23 cellular contexts compared by ENCODE assay signal in genomic region chr13:42600943-42601342, GRCh38. TPM values are rescaled to one million over a fixed set of nuclear protein-coding genes. Genes with fewer than 3 reads are reported as not detected.
DNase-seq lines count a peak whose midpoint lies in the region; TF ChIP-seq lines count a peak whose summit lies in the region.
"Had no signal": no experiment of that assay in that cellular context is flagged by ENCODE, and none has a peak within 500 bp of the region (broad histone marks: within the 10 kb centered on the region; RNA-seq: fewer than 3 reads in every experiment).

No MANE protein-coding gene starts in this region.

- peak overlapping the region; percentile 44 for H3K27ac ChIP-seq in SJSA1
- no peak overlapping the region for H3K27ac ChIP-seq in left ventricle myocardium inferior (replicated peaks)
- H3K27ac ChIP-seq: heart left ventricle, Peyer's patch had no signal

- H3K27me3 ChIP-seq in SJSA1 (replicated peaks) (no peaks in the 10 kb centered on the region), left ventricle myocardium inferior (ENCODE audit: low read depth) (peaks cover 22% of the 10 kb centered on the region)
- H3K27me3 ChIP-seq: Peyer's patch had no signal

- no peaks in the 10 kb centered on the region for H3K9me3 Mint-ChIP-seq in activated naive CD4-positive, alpha-beta T cell treated with anti-CD3 and anti-CD28 coated beads, Interleukin-2, amount 50 U/mL, for 24 hours
- H3K9me3 Mint-ChIP-seq: activated B cell treated with CpG ODN at 0.5 μM for 24 hours; activated naive CD4-positive, alpha-beta T cell treated with anti-CD3 and anti-CD28 coated beads, Interleukin-2, amount 10 ng/mL, durations not matched to agents 7 days and 5 days; brain; CD8-positive, alpha-beta T cell; type B pancreatic cell had no signal

- peak overlapping the region; percentile 73 for H3K27ac Mint-ChIP-seq in activated naive CD4-positive, alpha-beta T cell treated with anti-CD3 and anti-CD28 coated beads, Interleukin-2, amount 50 U/mL, for 24 hours
- H3K27ac Mint-ChIP-seq: activated B cell treated with CpG ODN at 0.5 μM for 24 hours; activated naive CD4-positive, alpha-beta T cell treated with anti-CD3 and anti-CD28 coated beads, Interleukin-2, amount 10 ng/mL, durations not matched to agents 7 days and 5 days; CD8-positive, alpha-beta T cell; type B pancreatic cell had no signal

- no peaks in the 10 kb centered on the region for H3K36me3 ChIP-seq in SJSA1
- H3K36me3 ChIP-seq in left ventricle myocardium inferior: no peaks in the 10 kb centered on the region
- H3K36me3 ChIP-seq: HAP-1, heart left ventricle, Peyer's patch had no signal

- no peak for DNase-seq in activated naive CD4-positive, alpha-beta T cell treated with anti-CD3 and anti-CD28 coated beads, Interleukin-2, amount 50 U/mL, for 16 hours
- DNase-seq in SJSA1 (ENCODE audit: low read depth in 1 of 2, low spot score in 2 of 2) (peak in 1 of 2 experiments; percentile 10), fibroblast of mammary gland (ENCODE audit: low read depth) (peak; percentile 35), left ventricle myocardium inferior (no peak), NCI-H1048 (lab: John Stamatoyannopoulos, UW) (no peak)
- DNase-seq in activated effector memory CD4-positive, alpha-beta T cell treated with anti-CD3 and anti-CD28 coated beads, Interleukin-2, amount 50 U/mL, for 16 hours: no peak
- DNase-seq: activated B cell treated with CpG ODN at 0.5 μM for 24 hours; activated naive CD4-positive, alpha-beta T cell treated with anti-CD3 and anti-CD28 coated beads, Interleukin-2, amount 10 ng/mL, durations not matched to agents 7 days and 5 days; CD8-positive, alpha-beta T cell; heart left ventricle; KBM-7; left ventricle myocardium superior; MV-4-11; NCI-H2029; NCI-H446; Peyer's patch; stimulated activated CD4-positive, alpha-beta T cell treated with anti-CD3 and anti-CD28 coated beads, Interleukin-1b, Interleukin-23, amount 100 ng/mL, for 48 hours; stimulated activated naive CD4-positive, alpha-beta T cell treated with Interleukin-2 at 50 U/mL for 16 hours; T-helper 9 cell had no signal

- H3K9me3 ChIP-seq in SJSA1 (replicated peaks) (no peaks in the 10 kb centered on the region), left ventricle myocardium inferior (replicated peaks) (no peaks in the 10 kb centered on the region)
- H3K9me3 ChIP-seq: HAP-1, heart left ventricle, Peyer's patch had no signal

- H3K4me1 Mint-ChIP-seq in activated naive CD4-positive, alpha-beta T cell treated with anti-CD3 and anti-CD28 coated beads, Interleukin-2, amount 50 U/mL, for 24 hours: peaks cover 8% of the 10 kb centered on the region
- H3K4me1 Mint-ChIP-seq: activated naive CD4-positive, alpha-beta T cell treated with anti-CD3 and anti-CD28 coated beads, Interleukin-2, amount 10 ng/mL, durations not matched to agents 7 days and 5 days; brain had no signal

- TF ChIP-seq CTCF in fibroblast of mammary gland (conservative IDR thresholded peaks at IDR 0.05; ENCODE audit: control insufficient read depth, insufficient read depth, low read depth, low read length) (no peak), left ventricle myocardium inferior (IDR thresholded peaks at IDR 0.05; ENCODE audit: borderline replicate concordance) (no peak)

- H3K27me3 Mint-ChIP-seq in activated naive CD4-positive, alpha-beta T cell treated with anti-CD3 and anti-CD28 coated beads, Interleukin-2, amount 50 U/mL, for 24 hours: no peaks in the 10 kb centered on the region
- H3K27me3 Mint-ChIP-seq: activated B cell treated with CpG ODN at 0.5 μM for 24 hours, brain had no signal

- H3K36me3 Mint-ChIP-seq in activated naive CD4-positive, alpha-beta T cell treated with anti-CD3 and anti-CD28 coated beads, Interleukin-2, amount 50 U/mL, for 24 hours: peaks cover 2% of the 10 kb centered on the region
- H3K36me3 Mint-ChIP-seq: activated naive CD4-positive, alpha-beta T cell treated with anti-CD3 and anti-CD28 coated beads, Interleukin-2, amount 10 ng/mL, durations not matched to agents 7 days and 5 days; brain; CD8-positive, alpha-beta T cell; type B pancreatic cell had no signal

- H3K4me3 ChIP-seq in SJSA1 (no peak overlapping the region), fibroblast of mammary gland (ENCODE audit: control insufficient read depth, low read depth, low read length) (no peak overlapping the region), left ventricle myocardium inferior (no peak overlapping the region)
- H3K4me3 ChIP-seq: HAP-1, heart left ventricle, Peyer's patch had no signal

- intact Hi-C loops in left ventricle myocardium inferior (cut with micrococcal nuclease): no loop called here

- peaks cover 15% of the 10 kb centered on the region for H3K4me1 ChIP-seq in SJSA1 (replicated peaks)
- H3K4me1 ChIP-seq in left ventricle myocardium inferior: no peaks in the 10 kb centered on the region
- H3K4me1 ChIP-seq: HAP-1, heart left ventricle, Peyer's patch had no signal

- peak overlapping the region; percentile 51 for H3K4me3 Mint-ChIP-seq in activated naive CD4-positive, alpha-beta T cell treated with anti-CD3 and anti-CD28 coated beads, Interleukin-2, amount 50 U/mL, for 24 hours
- H3K4me3 Mint-ChIP-seq: activated B cell treated with CpG ODN at 0.5 μM for 24 hours; activated naive CD4-positive, alpha-beta T cell treated with anti-CD3 and anti-CD28 coated beads, Interleukin-2, amount 10 ng/mL, durations not matched to agents 7 days and 5 days; brain; CD8-positive, alpha-beta T cell; type B pancreatic cell had no signal

RNA-seq across cellular contexts. Expression of gene TNFSF11, which starts 27.0 kb away (rescaled TPM):
- total RNA-seq in SJSA1 (2014; rRNA removed; shearing (Covaris generic)): 0.05 TPM in 1 of 2 replicates, not detected in the other
- total RNA-seq in left ventricle myocardium inferior: not detected
- total RNA-seq: CD8-positive, alpha-beta T cell; heart left ventricle; left ventricle myocardium superior had no signal
